In genomic region chr12:114666746-114667668, GRCh38 we compare ENCODE assay signal across 10 cellular contexts. TPM values are rescaled to one million over a fixed set of nuclear protein-coding genes. Genes with fewer than 3 reads are reported as not detected.
DNase-seq lines count a peak whose midpoint lies in the region; ATAC-seq, FAIRE-seq and TF ChIP-seq lines count a peak whose summit lies in the region.
"Had no signal": no experiment of that assay in that cellular context is flagged by ENCODE, and none has a peak within 500 bp of the region (broad histone marks: within the 10 kb centered on the region; RNA-seq: fewer than 3 reads in every experiment).

No MANE protein-coding gene starts in this region.

- H3K9me3 ChIP-seq in Caco-2 (no peaks in the 10 kb centered on the region), HEK293 (ENCODE audit: control insufficient read depth, insufficient read depth, low read depth, low read length) (no peaks in the 10 kb centered on the region), astrocyte (ENCODE audit: insufficient read depth, low read depth, low read length) (no peaks in the 10 kb centered on the region), neural cell (ENCODE audit: low read length) (no peaks in the 10 kb centered on the region), gastrocnemius medialis (no peaks in the 10 kb centered on the region)

- peak overlapping the region; percentile 74 for H3K9ac ChIP-seq in astrocyte (ENCODE audit: low read length)
- H3K9ac ChIP-seq in neural cell (ENCODE audit: low read length): no peak overlapping the region

- H3K27ac Mint-ChIP-seq in Caco-2 (ENCODE audit: unreplicated experiment) (peak overlapping the region; percentile 79), astrocyte (ENCODE audit: unreplicated experiment) (no peak overlapping the region)

- ATAC-seq in gastrocnemius medialis: no peak

- H3K79me2 ChIP-seq in astrocyte (ENCODE audit: insufficient read depth, low read length) (peaks cover 10% of the 10 kb centered on the region), neural cell (replicated peaks; ENCODE audit: insufficient read depth, low read length) (no peaks in the 10 kb centered on the region)

- H3K4me1 Mint-ChIP-seq in Caco-2 (ENCODE audit: low read depth, unreplicated experiment) (peaks cover 9% of the 10 kb centered on the region), astrocyte (ENCODE audit: low read depth, unreplicated experiment) (peaks cover 7% of the 10 kb centered on the region)

- TF ChIP-seq CTCF in Caco-2 (IDR thresholded peaks at IDR 0.05; ENCODE audit: insufficient read depth in 1 of 2, low read depth in 1 of 2, low read length in 1 of 2, severe bottlenecking in 1 of 2, unreplicated experiment in 1 of 2): no peak
- no peak for TF ChIP-seq CTCF in HEK293 (tag by site-specific recombination; IDR thresholded peaks at IDR 0.05)
- TF ChIP-seq CTCF in astrocyte (IDR thresholded peaks at IDR 0.05; ENCODE audit: insufficient read depth, low read depth, low read length): no peak
- TF ChIP-seq CTCF in neural cell (IDR thresholded peaks at IDR 0.05; ENCODE audit: poor library complexity, severe bottlenecking): no peak
- no peak for TF ChIP-seq CTCF in gastrocnemius medialis (IDR thresholded peaks at IDR 0.05 in 4 of 5, conservative IDR thresholded peaks at IDR 0.05 in 1 of 5)

- DNase-seq in Caco-2 (no peak), astrocyte (ENCODE audit: low read depth) (no peak), NCI-H2107 (lab: John Stamatoyannopoulos, UW) (no peak), posterior vena cava (ENCODE audit: low spot score) (no peak), NCI-H526 treated with DMSO at 0.1 percent for 48 hours (lab: John Stamatoyannopoulos, UW) (no peak), gastrocnemius medialis (no peak)
- DNase-seq: cortex of kidney, kidney glomerular epithelial cell had no signal

- FAIRE-seq in astrocyte (lab: Jason Lieb, UNC): no peak

- H3K27me3 ChIP-seq in Caco-2 (replicated peaks; ENCODE audit: control insufficient read depth, insufficient read depth, low read length) (no peaks in the 10 kb centered on the region), astrocyte (ENCODE audit: insufficient read depth, low read length) (peaks cover 24% of the 10 kb centered on the region), neural cell (ENCODE audit: insufficient read depth, low read depth, low read length) (peaks cover 99% of the 10 kb centered on the region), gastrocnemius medialis (peaks cover 20 to 45% (median 41%) of the 10 kb centered on the region in 3 donors)

- no peak overlapping the region for H3K4me3 ChIP-seq in Caco-2 (ENCODE audit: low read depth, low read length)
- H3K4me3 ChIP-seq in HEK293 (ENCODE audit: low read depth, low read length): no peak overlapping the region
- H3K4me3 ChIP-seq in astrocyte (ENCODE audit: insufficient read depth, low read depth, low read length): no peak overlapping the region
- H3K4me3 ChIP-seq in neural cell (ENCODE audit: low read length): peak overlapping the region; percentile 22
- no peak overlapping the region for H3K4me3 ChIP-seq in gastrocnemius medialis

- H4K20me1 ChIP-seq in astrocyte (ENCODE audit: insufficient read depth, low read length): no peaks in the 10 kb centered on the region
- no peaks in the 10 kb centered on the region for H4K20me1 ChIP-seq in neural cell (ENCODE audit: insufficient read depth)

- H3K4me3 Mint-ChIP-seq in Caco-2 (ENCODE audit: unreplicated experiment) (peak overlapping the region; percentile 74), astrocyte (ENCODE audit: unreplicated experiment) (no peak overlapping the region)

- H3K27me3 Mint-ChIP-seq in Caco-2 (ENCODE audit: insufficient read depth, unreplicated experiment): no peaks in the 10 kb centered on the region
- H3K27me3 Mint-ChIP-seq in astrocyte (ENCODE audit: low read depth, unreplicated experiment): peaks cover 77% of the 10 kb centered on the region

- no peak overlapping the region for H3K27ac ChIP-seq in HEK293 (ENCODE audit: extremely low read depth, low read depth, low read length)
- no peak overlapping the region for H3K27ac ChIP-seq in astrocyte (ENCODE audit: low read depth, low read length)
- no peak overlapping the region for H3K27ac ChIP-seq in neural cell (ENCODE audit: low read length)
- H3K27ac ChIP-seq in gastrocnemius medialis: no peak overlapping the region

- TF ChIP-seq POLR2A in gastrocnemius medialis (IDR thresholded peaks at IDR 0.05): no peak

- no peaks in the 10 kb centered on the region for H3K9me2 ChIP-seq in neural cell (ENCODE audit: insufficient read depth, low read length)

- H3K9me3 Mint-ChIP-seq in Caco-2 (ENCODE audit: unreplicated experiment) (no peaks in the 10 kb centered on the region), astrocyte (ENCODE audit: unreplicated experiment) (peaks cover 9% of the 10 kb centered on the region)

- POLR2A ChIA-PET in Caco-2 (lab: Charles Lee): no interaction called here
- POLR2A ChIA-PET in HEK293 (lab: Yijun Ruan, JAX): interaction anchor here (0.7 kb wide), 1 partner anchor 17 kb away, joined by 3 read pairs; the partner anchor contains the start of gene TBX3

- no peak for TF ChIP-seq RAD21 in neural cell (conservative IDR thresholded peaks at IDR 0.05)

- H2AFZ ChIP-seq in astrocyte (ENCODE audit: low read depth, low read length): no peak overlapping the region
- no peak overlapping the region for H2AFZ ChIP-seq in neural cell (ENCODE audit: low read depth, low read length)

- H3K4me2 ChIP-seq in astrocyte (ENCODE audit: low read length) (peak overlapping the region; percentile 94), neural cell (ENCODE audit: low read length) (no peak overlapping the region)

- no peak for TF ChIP-seq EP300 in neural cell (conservative IDR thresholded peaks at IDR 0.05; ENCODE audit: poor library complexity, severe bottlenecking)

- BruUV-seq in Caco-2 (replicated peaks; lab: Mats Ljungman, UMichigan): no TSS peak

- H3K36me3 Mint-ChIP-seq in Caco-2 (ENCODE audit: insufficient read depth, unreplicated experiment) (peaks cover 19% of the 10 kb centered on the region), astrocyte (ENCODE audit: low read depth, unreplicated experiment) (no peaks in the 10 kb centered on the region)

- in situ Hi-C loops in gastrocnemius medialis (cut with MboI; ENCODE audit: low sequenced_read_pairs in 4 of 4): loop anchor here in 1 of 4 donors (10.0 kb wide), 1 partner anchor 1088 kb away; no protein-coding TSS in a partner anchor

- H3F3A ChIP-seq in neural cell (ENCODE audit: insufficient read depth, low read length, poor library complexity, severe bottlenecking): no peaks in the 10 kb centered on the region

- peaks cover 21% of the 10 kb centered on the region for H3K4me1 ChIP-seq in Caco-2
- H3K4me1 ChIP-seq in HEK293 (ENCODE audit: control insufficient read depth, insufficient read depth, low read length): no peaks in the 10 kb centered on the region
- peaks cover 24% of the 10 kb centered on the region for H3K4me1 ChIP-seq in astrocyte (ENCODE audit: insufficient read depth, low read length)
- H3K4me1 ChIP-seq in gastrocnemius medialis: peaks cover 0 to 4% of the 10 kb centered on the region in 2 donors

- no peaks in the 10 kb centered on the region; the same call in 1 of the 2 replicates for H3K36me3 ChIP-seq in Caco-2 (ENCODE audit: control insufficient read depth, insufficient read depth, low read length)
- peaks cover 0 to 6% of the 10 kb centered on the region in 2 experiments; a peak in 1 of 3 replicates for H3K36me3 ChIP-seq in HEK293 (ENCODE audit: control insufficient read depth in 2 of 2, insufficient read depth in 1 of 2, low read length in 2 of 2)
- H3K36me3 ChIP-seq in astrocyte (ENCODE audit: insufficient read depth, low read length): no peaks in the 10 kb centered on the region
- H3K36me3 ChIP-seq in neural cell (ENCODE audit: insufficient read depth, low read length): no peaks in the 10 kb centered on the region
- no peaks in the 10 kb centered on the region for H3K36me3 ChIP-seq in gastrocnemius medialis

- CTCF ChIA-PET in Caco-2 (lab: Charles Lee) (no interaction called here), HEK293 (lab: Yijun Ruan, JAX) (interaction anchor here (0.6 to 1.6 kb wide), 9 partner anchors 17 to 1251 kb away, joined by 3 to 8 read pairs (median 4); partner anchors contain the start of gene TBX3)

- intact Hi-C loops in Caco-2 (cut with micrococcal nuclease; ENCODE audit: unreplicated experiment): loop anchor here (5.0 to 10.0 kb wide), 3 partner anchors 788 to 1105 kb away; no protein-coding TSS in a partner anchor
- intact Hi-C loops in posterior vena cava (cut with DNase I): loop anchor here (5.0 to 10.0 kb wide), 2 partner anchors 1245 to 1248 kb away; no protein-coding TSS in a partner anchor
- intact Hi-C loops in gastrocnemius medialis (cut with DNase I; ENCODE audit: low total_unique reads): no loop called here

TF ChIP-seq in HEK293, 187 proteins besides CTCF, POLR2A, EP300 and RAD21:
- TF ChIP-seq BCL11B (tag by site-specific recombination; IDR thresholded peaks at IDR 0.05; ENCODE audit: low read depth): 0 out of 2 replicates have a peak, but pooled peaks have one; percentile 30
- no peak for TF ChIP-seq ZNF146 (tag by site-specific recombination; IDR thresholded peaks at IDR 0.05)
- TF ChIP-seq ZNF777 (tag by site-specific recombination; IDR thresholded peaks at IDR 0.05; ENCODE audit: borderline replicate concordance): no peak
TF ChIP-seq in HEK293: peak in this region for 1.

TF ChIP-seq in neural cell, 6 proteins besides CTCF, POLR2A, EP300 and RAD21 (continues in another document):
- TF ChIP-seq EZH2 (IDR thresholded peaks at IDR 0.05; ENCODE audit: borderline replicate concordance, insufficient read depth, low read length, poor library complexity, severe bottlenecking) (no peak), SMC3 (conservative IDR thresholded peaks at IDR 0.05; ENCODE audit: poor library complexity) (no peak)

RNA-seq across cellular contexts. Expression of gene TBX3, which starts 17.0 kb away (rescaled TPM):
- total RNA-seq in Caco-2 (2022) (47.2 and 54.0 TPM in 2 replicates), astrocyte (1.1 and 2.0 TPM in 2 replicates), posterior vena cava (1 to 10 TPM; 3.5 to 6.3 TPM), gastrocnemius medialis (10 to 100 TPM in 3 of 4 donors, 1 to 10 TPM in 1; 7.5 to 16.7 (median 11.9) TPM)
- polyA plus RNA-seq in neural cell: not detected in 2 replicates
- 0.24 TPM in 1 of 2 replicates, not detected in the other for polyA minus RNA-seq in neural cell
